Comparison of ENCODE assay signal across 18 cellular contexts in the genomic region with DNA sequence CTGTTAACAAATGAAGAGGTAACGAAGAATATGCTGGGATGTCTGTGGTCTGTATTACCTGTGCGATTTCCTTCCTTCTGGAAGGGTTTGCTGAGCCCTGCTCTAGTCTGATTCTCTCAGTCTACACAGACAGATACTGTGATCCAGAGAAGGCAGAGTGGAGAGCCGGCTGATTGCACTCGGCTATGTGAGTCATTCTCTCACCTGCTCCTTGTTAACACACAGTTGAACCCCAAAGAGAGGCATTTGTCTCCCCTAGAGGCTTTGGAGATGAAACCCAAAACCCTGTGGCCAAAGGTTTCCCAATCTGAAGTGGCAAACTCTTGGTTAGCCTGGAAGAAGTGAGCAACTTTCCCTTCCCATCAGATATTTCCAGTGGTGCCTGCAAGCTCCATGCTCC.
"Had no signal": no experiment of that assay in that cellular context is flagged by ENCODE, and none has a peak within 500 bp of the region (broad histone marks: within the 10 kb centered on the region; RNA-seq: fewer than 3 reads in every experiment).

No MANE protein-coding gene starts in this region.

- H3K27ac ChIP-seq: coronary artery, gastrocnemius medialis, lower lobe of right lung, tibial artery had no signal

- ATAC-seq: activated T-cell treated with anti-CD3 and anti-CD28 coated beads, Interleukin-2, amount 50 U/mL, for 4 hours; gastrocnemius medialis; left colon; naive thymus-derived CD8-positive, alpha-beta T cell had no signal

- DNase-seq: activated B cell treated with CpG ODN at 0.5 μM for 24 hours; activated CD4-positive, alpha-beta T cell treated with anti-CD3 and anti-CD28 coated beads for 4 hours; activated CD4-positive, alpha-beta T cell treated with anti-CD3 and anti-CD28 coated beads, Interleukin-2, amount 50 U/mL, for 48 hours; activated CD8-positive, alpha-beta memory T cell treated with anti-CD3 and anti-CD28 coated beads, Interleukin-2, amount 50 U/mL, for 48 hours; activated naive CD4-positive, alpha-beta T cell; activated T-cell treated with anti-CD3 and anti-CD28 coated beads, Interleukin-2, amount 50 U/mL, for 4 hours; cerebellar nuclear complex; gastrocnemius medialis; head of caudate nucleus; islet precursor cell; left colon; lower lobe of right lung; naive thymus-derived CD8-positive, alpha-beta T cell; stimulated activated CD4-positive, alpha-beta T cell treated with anti-CD3 and anti-CD28 coated beads, Interleukin-12 subunit alpha, Interleukin-12 subunit beta, amount 100 ng/mL, for 4 hours; substantia nigra; T-helper 1 cell; tibial artery had no signal

- H3K36me3 ChIP-seq: gastrocnemius medialis, lower lobe of right lung, tibial artery had no signal

- H3K4me1 ChIP-seq: lower lobe of right lung had no signal

- H3K9me3 ChIP-seq: gastrocnemius medialis, lower lobe of right lung, tibial artery had no signal

- H3K4me3 ChIP-seq: coronary artery, gastrocnemius medialis, lower lobe of right lung, tibial artery had no signal

- H3K27me3 ChIP-seq: gastrocnemius medialis, tibial artery had no signal
